ENCODE assay signal across 1 cellular context in the genomic region with DNA sequence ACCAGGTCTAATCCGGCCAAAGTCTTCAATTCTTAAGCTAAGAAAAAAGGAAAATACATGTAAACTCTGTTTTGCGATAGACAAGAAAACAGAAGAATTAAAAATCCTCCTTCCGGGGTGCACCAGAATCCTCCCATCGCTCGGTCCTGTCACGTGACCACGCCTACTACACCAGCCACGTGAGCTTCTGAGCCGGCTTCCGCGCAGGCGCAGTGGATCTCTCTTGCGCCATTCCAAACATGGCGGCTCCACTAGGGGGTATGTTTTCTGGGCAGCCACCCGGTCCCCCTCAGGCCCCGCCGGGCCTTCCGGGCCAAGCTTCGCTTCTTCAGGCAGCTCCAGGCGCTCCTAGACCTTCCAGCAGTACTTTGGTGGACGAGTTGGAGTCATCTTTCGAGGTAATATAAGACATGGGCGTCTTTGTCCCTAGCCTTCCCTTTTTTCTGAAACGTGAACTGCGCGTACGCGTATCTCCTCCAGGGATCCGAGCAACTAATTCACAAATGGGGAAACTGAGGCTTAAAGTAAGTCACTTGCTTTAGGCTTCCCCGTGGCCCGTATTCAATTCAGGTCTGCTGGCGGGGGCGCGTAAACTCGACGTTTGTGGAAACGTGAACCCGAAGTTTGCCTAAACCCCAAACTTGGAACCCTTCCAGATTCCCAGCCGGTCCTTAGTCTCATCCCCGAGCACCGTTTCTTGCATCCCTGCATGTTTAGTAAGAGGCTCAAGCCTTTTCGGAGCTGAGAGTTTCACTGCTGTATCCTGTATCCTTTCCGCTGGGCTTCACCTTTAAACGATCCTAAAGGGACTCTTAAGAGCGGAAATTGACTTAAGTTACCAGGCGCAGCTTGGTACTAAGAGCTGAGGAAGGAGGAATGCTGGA.
TF ChIP-seq lines count a peak whose summit lies in the region.

A gene with protein sequence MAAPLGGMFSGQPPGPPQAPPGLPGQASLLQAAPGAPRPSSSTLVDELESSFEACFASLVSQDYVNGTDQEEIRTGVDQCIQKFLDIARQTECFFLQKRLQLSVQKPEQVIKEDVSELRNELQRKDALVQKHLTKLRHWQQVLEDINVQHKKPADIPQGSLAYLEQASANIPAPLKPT (plus strand): TSS at position 226 of the 884 bp plus-strand sequence. CDS start 14 bp downstream, at position 240.

TF ChIP-seq in HepG2, 621 proteins besides CTCF, POLR2A, EP300 and RAD21 (continued from another document and continues in another):
- TF ChIP-seq, protein P1, sequence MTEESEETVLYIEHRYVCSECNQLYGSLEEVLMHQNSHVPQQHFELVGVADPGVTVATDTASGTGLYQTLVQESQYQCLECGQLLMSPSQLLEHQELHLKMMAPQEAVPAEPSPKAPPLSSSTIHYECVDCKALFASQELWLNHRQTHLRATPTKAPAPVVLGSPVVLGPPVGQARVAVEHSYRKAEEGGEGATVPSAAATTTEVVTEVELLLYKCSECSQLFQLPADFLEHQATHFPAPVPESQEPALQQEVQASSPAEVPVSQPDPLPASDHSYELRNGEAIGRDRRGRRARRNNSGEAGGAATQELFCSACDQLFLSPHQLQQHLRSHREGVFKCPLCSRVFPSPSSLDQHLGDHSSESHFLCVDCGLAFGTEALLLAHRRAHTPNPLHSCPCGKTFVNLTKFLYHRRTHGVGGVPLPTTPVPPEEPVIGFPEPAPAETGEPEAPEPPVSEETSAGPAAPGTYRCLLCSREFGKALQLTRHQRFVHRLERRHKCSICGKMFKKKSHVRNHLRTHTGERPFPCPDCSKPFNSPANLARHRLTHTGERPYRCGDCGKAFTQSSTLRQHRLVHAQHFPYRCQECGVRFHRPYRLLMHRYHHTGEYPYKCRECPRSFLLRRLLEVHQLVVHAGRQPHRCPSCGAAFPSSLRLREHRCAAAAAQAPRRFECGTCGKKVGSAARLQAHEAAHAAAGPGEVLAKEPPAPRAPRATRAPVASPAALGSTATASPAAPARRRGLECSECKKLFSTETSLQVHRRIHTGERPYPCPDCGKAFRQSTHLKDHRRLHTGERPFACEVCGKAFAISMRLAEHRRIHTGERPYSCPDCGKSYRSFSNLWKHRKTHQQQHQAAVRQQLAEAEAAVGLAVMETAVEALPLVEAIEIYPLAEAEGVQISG (CRISPR knock-in tag; IDR thresholded peaks at IDR 0.05) = peak; percentile 76
- TF ChIP-seq ERF (CRISPR knock-in tag; IDR thresholded peaks at IDR 0.05) (peak; percentile 51; the same call in 1 of the 2 replicates), ZNF446 (CRISPR knock-in tag; IDR thresholded peaks at IDR 0.05) (no peak), ZNF607 (CRISPR knock-in tag; IDR thresholded peaks at IDR 0.05; ENCODE audit: borderline replicate concordance) (peak; percentile 23; the same call in 1 of the 2 replicates), ISL2 (CRISPR knock-in tag; IDR thresholded peaks at IDR 0.05) (no peak), GFI1 (CRISPR knock-in tag; IDR thresholded peaks at IDR 0.05; ENCODE audit: borderline replicate concordance) (no peak), ZBTB21 (CRISPR knock-in tag; IDR thresholded peaks at IDR 0.05) (no peak), ZNF251 (CRISPR knock-in tag; IDR thresholded peaks at IDR 0.05) (no peak), ZFY (CRISPR knock-in tag; IDR thresholded peaks at IDR 0.05) (peak; percentile 85), ZNF510 (CRISPR knock-in tag; IDR thresholded peaks at IDR 0.05; ENCODE audit: low read depth) (no peak), HNRNPLL (IDR thresholded peaks at IDR 0.05; ENCODE audit: low read depth, low read length, poor library complexity, severe bottlenecking) (peak; percentile 45), POLR2AphosphoS5 (IDR thresholded peaks at IDR 0.05; ENCODE audit: low read depth, low read length) (peak; percentile 90), HNRNPL (IDR thresholded peaks at IDR 0.05; ENCODE audit: low read depth, low read length) (no peak), FOSL2 (CRISPR knock-in tag; IDR thresholded peaks at IDR 0.05) (no peak), SP4 (CRISPR knock-in tag; IDR thresholded peaks at IDR 0.05) (peak; percentile 36; the same call in 1 of the 2 replicates), ZNF879 (CRISPR knock-in tag; IDR thresholded peaks at IDR 0.05) (0 out of 2 replicates have a peak, but pooled peaks have one; percentile 59), FOXK2 (IDR thresholded peaks at IDR 0.05) (peak; percentile 10; the same call in 1 of the 2 replicates), GATAD2A (CRISPR knock-in tag; IDR thresholded peaks at IDR 0.05) (0 out of 2 replicates have a peak, but pooled peaks have one; percentile 7), WIZ (CRISPR knock-in tag; IDR thresholded peaks at IDR 0.05) (no peak), HOXA3 (CRISPR knock-in tag; IDR thresholded peaks at IDR 0.05) (peak; percentile 93), PHF20 (CRISPR knock-in tag; IDR thresholded peaks at IDR 0.05) (peak; percentile 91), GABPA (IDR thresholded peaks at IDR 0.05; ENCODE audit: low read depth, low read length) (no peak), GABPA (CRISPR knock-in tag; IDR thresholded peaks at IDR 0.05; ENCODE audit: low read depth) (peak; percentile 44; the same call in 1 of the 2 replicates), TCF7L2 (IDR thresholded peaks at IDR 0.05; ENCODE audit: low read depth, low read length) (no peak), ZNF891 (CRISPR knock-in tag; IDR thresholded peaks at IDR 0.05) (0 out of 2 replicates have a peak, but pooled peaks have one; percentile 24)
- TF ChIP-seq, protein P2, sequence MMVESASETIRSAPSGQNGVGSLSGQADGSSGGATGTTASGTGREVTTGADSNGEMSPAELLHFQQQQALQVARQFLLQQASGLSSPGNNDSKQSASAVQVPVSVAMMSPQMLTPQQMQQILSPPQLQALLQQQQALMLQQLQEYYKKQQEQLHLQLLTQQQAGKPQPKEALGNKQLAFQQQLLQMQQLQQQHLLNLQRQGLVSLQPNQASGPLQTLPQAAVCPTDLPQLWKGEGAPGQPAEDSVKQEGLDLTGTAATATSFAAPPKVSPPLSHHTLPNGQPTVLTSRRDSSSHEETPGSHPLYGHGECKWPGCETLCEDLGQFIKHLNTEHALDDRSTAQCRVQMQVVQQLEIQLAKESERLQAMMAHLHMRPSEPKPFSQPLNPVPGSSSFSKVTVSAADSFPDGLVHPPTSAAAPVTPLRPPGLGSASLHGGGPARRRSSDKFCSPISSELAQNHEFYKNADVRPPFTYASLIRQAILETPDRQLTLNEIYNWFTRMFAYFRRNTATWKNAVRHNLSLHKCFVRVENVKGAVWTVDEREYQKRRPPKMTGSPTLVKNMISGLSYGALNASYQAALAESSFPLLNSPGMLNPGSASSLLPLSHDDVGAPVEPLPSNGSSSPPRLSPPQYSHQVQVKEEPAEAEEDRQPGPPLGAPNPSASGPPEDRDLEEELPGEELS (CRISPR knock-in tag; IDR thresholded peaks at IDR 0.05) = peak; percentile 17; the same call in 1 of the 2 replicates
- TF ChIP-seq, protein P3, sequence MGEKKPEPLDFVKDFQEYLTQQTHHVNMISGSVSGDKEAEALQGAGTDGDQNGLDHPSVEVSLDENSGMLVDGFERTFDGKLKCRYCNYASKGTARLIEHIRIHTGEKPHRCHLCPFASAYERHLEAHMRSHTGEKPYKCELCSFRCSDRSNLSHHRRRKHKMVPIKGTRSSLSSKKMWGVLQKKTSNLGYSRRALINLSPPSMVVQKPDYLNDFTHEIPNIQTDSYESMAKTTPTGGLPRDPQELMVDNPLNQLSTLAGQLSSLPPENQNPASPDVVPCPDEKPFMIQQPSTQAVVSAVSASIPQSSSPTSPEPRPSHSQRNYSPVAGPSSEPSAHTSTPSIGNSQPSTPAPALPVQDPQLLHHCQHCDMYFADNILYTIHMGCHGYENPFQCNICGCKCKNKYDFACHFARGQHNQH (CRISPR knock-in tag; IDR thresholded peaks at IDR 0.05) = peak; percentile 57; the same call in 1 of the 2 replicates
- TF ChIP-seq, protein P4, sequence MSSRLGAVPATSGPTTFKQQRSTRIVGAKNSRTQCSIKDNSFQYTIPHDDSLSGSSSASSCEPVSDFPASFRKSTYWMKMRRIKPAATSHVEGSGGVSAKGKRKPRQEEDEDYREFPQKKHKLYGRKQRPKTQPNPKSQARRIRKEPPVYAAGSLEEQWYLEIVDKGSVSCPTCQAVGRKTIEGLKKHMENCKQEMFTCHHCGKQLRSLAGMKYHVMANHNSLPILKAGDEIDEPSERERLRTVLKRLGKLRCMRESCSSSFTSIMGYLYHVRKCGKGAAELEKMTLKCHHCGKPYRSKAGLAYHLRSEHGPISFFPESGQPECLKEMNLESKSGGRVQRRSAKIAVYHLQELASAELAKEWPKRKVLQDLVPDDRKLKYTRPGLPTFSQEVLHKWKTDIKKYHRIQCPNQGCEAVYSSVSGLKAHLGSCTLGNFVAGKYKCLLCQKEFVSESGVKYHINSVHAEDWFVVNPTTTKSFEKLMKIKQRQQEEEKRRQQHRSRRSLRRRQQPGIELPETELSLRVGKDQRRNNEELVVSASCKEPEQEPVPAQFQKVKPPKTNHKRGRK (CRISPR knock-in tag; IDR thresholded peaks at IDR 0.05) = no peak
- TF ChIP-seq, protein P5, sequence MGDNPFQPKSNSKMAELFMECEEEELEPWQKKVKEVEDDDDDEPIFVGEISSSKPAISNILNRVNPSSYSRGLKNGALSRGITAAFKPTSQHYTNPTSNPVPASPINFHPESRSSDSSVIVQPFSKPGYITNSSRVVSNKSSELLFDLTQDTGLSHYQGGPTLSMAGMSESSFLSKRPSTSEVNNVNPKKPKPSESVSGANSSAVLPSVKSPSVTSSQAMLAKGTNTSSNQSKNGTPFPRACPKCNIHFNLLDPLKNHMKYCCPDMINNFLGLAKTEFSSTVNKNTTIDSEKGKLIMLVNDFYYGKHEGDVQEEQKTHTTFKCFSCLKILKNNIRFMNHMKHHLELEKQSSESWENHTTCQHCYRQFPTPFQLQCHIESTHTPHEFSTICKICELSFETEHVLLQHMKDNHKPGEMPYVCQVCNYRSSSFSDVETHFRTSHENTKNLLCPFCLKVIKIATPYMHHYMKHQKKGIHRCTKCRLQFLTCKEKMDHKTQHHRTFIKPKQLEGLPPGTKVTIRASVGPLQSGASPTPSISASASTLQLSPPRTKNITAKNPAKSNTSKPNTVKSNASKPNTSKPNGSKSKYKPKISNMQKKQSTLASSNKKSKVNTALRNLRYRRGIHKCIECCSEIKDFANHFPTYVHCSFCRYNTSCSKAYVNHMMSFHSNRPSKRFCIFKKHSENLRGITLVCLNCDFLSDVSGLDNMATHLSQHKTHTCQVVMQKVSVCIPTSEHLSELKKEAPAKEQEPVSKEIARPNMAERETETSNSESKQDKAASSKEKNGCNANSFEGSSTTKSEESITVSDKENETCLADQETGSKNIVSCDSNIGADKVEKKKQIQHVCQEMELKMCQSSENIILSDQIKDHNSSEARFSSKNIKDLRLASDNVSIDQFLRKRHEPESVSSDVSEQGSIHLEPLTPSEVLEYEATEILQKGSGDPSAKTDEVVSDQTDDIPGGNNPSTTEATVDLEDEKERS (CRISPR knock-in tag; IDR thresholded peaks at IDR 0.05) = no peak
- TF ChIP-seq, protein P6, sequence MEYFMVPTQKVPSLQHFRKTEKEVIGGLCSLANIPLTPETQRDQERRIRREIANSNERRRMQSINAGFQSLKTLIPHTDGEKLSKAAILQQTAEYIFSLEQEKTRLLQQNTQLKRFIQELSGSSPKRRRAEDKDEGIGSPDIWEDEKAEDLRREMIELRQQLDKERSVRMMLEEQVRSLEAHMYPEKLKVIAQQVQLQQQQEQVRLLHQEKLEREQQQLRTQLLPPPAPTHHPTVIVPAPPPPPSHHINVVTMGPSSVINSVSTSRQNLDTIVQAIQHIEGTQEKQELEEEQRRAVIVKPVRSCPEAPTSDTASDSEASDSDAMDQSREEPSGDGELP (IDR thresholded peaks at IDR 0.05; ENCODE audit: borderline replicate concordance, low read depth) = no peak
- TF ChIP-seq, protein P7, sequence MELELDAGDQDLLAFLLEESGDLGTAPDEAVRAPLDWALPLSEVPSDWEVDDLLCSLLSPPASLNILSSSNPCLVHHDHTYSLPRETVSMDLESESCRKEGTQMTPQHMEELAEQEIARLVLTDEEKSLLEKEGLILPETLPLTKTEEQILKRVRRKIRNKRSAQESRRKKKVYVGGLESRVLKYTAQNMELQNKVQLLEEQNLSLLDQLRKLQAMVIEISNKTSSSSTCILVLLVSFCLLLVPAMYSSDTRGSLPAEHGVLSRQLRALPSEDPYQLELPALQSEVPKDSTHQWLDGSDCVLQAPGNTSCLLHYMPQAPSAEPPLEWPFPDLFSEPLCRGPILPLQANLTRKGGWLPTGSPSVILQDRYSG (CRISPR knock-in tag; IDR thresholded peaks at IDR 0.05) = no peak
- TF ChIP-seq, protein P8, sequence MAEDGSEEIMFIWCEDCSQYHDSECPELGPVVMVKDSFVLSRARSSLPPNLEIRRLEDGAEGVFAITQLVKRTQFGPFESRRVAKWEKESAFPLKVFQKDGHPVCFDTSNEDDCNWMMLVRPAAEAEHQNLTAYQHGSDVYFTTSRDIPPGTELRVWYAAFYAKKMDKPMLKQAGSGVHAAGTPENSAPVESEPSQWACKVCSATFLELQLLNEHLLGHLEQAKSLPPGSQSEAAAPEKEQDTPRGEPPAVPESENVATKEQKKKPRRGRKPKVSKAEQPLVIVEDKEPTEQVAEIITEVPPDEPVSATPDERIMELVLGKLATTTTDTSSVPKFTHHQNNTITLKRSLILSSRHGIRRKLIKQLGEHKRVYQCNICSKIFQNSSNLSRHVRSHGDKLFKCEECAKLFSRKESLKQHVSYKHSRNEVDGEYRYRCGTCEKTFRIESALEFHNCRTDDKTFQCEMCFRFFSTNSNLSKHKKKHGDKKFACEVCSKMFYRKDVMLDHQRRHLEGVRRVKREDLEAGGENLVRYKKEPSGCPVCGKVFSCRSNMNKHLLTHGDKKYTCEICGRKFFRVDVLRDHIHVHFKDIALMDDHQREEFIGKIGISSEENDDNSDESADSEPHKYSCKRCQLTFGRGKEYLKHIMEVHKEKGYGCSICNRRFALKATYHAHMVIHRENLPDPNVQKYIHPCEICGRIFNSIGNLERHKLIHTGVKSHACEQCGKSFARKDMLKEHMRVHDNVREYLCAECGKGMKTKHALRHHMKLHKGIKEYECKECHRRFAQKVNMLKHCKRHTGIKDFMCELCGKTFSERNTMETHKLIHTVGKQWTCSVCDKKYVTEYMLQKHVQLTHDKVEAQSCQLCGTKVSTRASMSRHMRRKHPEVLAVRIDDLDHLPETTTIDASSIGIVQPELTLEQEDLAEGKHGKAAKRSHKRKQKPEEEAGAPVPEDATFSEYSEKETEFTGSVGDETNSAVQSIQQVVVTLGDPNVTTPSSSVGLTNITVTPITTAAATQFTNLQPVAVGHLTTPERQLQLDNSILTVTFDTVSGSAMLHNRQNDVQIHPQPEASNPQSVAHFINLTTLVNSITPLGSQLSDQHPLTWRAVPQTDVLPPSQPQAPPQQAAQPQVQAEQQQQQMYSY (CRISPR knock-in tag; IDR thresholded peaks at IDR 0.05) = peak; percentile 53; the same call in 1 of the 2 replicates
- TF ChIP-seq, protein P9, sequence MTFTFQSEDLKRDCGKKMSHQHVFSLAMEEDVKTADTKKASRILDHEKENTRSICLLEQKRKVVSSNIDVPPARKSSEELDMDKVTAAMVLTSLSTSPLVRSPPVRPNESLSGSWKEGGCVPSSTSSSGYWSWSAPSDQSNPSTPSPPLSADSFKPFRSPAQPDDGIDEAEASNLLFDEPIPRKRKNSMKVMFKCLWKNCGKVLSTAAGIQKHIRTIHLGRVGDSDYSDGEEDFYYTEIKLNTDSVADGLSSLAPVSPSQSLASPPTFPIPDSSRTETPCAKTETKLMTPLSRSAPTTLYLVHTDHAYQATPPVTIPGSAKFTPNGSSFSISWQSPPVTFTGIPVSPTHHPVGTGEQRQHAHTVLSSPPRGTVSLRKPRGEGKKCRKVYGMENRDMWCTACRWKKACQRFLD (CRISPR knock-in tag; IDR thresholded peaks at IDR 0.05; ENCODE audit: borderline replicate concordance) = no peak
- TF ChIP-seq, protein P10, sequence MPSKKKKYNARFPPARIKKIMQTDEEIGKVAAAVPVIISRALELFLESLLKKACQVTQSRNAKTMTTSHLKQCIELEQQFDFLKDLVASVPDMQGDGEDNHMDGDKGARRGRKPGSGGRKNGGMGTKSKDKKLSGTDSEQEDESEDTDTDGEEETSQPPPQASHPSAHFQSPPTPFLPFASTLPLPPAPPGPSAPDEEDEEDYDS (CRISPR knock-in tag; IDR thresholded peaks at IDR 0.05) = peak; percentile 54; the same call in 1 of the 2 replicates
- TF ChIP-seq, protein P11, sequence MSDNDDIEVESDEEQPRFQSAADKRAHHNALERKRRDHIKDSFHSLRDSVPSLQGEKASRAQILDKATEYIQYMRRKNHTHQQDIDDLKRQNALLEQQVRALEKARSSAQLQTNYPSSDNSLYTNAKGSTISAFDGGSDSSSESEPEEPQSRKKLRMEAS (IDR thresholded peaks at IDR 0.05) = peak; percentile 57; the same call in 1 of the 2 replicates
